In genomic region chr2:69733338-69734039, GRCh38 we compare ENCODE assay signal across 1 cellular context.
TF ChIP-seq lines count a peak whose summit lies in the region.

No MANE protein-coding gene starts in this region.

TF ChIP-seq in A549, 52 proteins besides CTCF, POLR2A, EP300 and RAD21 (continued from another document):
- TF ChIP-seq RNF2 (IDR thresholded peaks at IDR 0.05; ENCODE audit: borderline replicate concordance, low read depth) = no peak
- no peak for TF ChIP-seq CHD4 (IDR thresholded peaks at IDR 0.05; ENCODE audit: borderline replicate concordance)
- TF ChIP-seq POLR2AphosphoS2 (conservative IDR thresholded peaks at IDR 0.05; ENCODE audit: low read length) = no peak
- TF ChIP-seq JUN (IDR thresholded peaks at IDR 0.05) = no peak
- TF ChIP-seq, protein P1, sequence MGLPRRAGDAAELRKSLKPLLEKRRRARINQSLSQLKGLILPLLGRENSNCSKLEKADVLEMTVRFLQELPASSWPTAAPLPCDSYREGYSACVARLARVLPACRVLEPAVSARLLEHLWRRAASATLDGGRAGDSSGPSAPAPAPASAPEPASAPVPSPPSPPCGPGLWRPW (IDR thresholded peaks at IDR 0.05) = no peak
- no peak for TF ChIP-seq TFCP2L1 (CRISPR knock-in tag; IDR thresholded peaks at IDR 0.05)
- TF ChIP-seq MAFK (IDR thresholded peaks at IDR 0.05; ENCODE audit: partially characterized antibody) = peak; percentile 54
- TF ChIP-seq KDM5A (IDR thresholded peaks at IDR 0.05) = no peak
- no peak for TF ChIP-seq TP53 (CRISPR knock-in tag; IDR thresholded peaks at IDR 0.05)
- TF ChIP-seq CEBPB (IDR thresholded peaks at IDR 0.05) = peak in 1 of 2 experiments; percentile 18; a peak in 2 of 4 replicates
